13 cellular contexts compared by ENCODE assay signal in genomic region chr9:113456235-113456634, GRCh38. TPM values are rescaled to one million over a fixed set of nuclear protein-coding genes. Genes with fewer than 3 reads are reported as not detected.
DNase-seq lines count a peak whose midpoint lies in the region; ATAC-seq and TF ChIP-seq lines count a peak whose summit lies in the region.
"Had no signal": no experiment of that assay in that cellular context is flagged by ENCODE, and none has a peak within 500 bp of the region (broad histone marks: within the 10 kb centered on the region; RNA-seq: fewer than 3 reads in every experiment).

No MANE protein-coding gene starts in this region.

- no peak for TF ChIP-seq POLR2A in stomach (IDR thresholded peaks at IDR 0.05)

- H3K27ac ChIP-seq in SK-N-MC: peak overlapping the region; percentile 85
- H3K27ac ChIP-seq in right cardiac atrium (ENCODE audit: low read length): peak overlapping the region; percentile 43
- peak overlapping the region in 4 of 5 donors; percentile 86 to 90 (median 88) for H3K27ac ChIP-seq in stomach
- H3K27ac ChIP-seq: WERI-Rb-1 had no signal

- H3K36me3 ChIP-seq in SK-N-MC (ENCODE audit: insufficient read depth, low read length) (no peaks in the 10 kb centered on the region), stomach (no peaks in the 10 kb centered on the region)
- H3K36me3 ChIP-seq: WERI-Rb-1 had no signal

- intact Hi-C loops in right cardiac atrium (cut with DNase I): loop anchor here in 3 of 4 donors (10.0 kb wide), 1 partner anchor 49 kb away; no protein-coding TSS in a partner anchor
- intact Hi-C loops in stomach (cut with DNase I; ENCODE audit: low total_unique reads): no loop called here

- WGBS in right cardiac atrium: 78% methylated on average over 2 of the region's 2 CpGs
- 93 to 98% (median 95%) methylated on average over 2 of the region's 2 CpGs for WGBS in stomach, 5 donors

- no peak for TF ChIP-seq EP300 in stomach (IDR thresholded peaks at IDR 0.05)

- no peak overlapping the region for H3K9ac ChIP-seq in SK-N-MC (ENCODE audit: insufficient read length)

- peak; percentile 58 for DNase-seq in GM03348 (ENCODE audit: low spot score)
- no peak for DNase-seq in SK-N-MC (ENCODE audit: low read depth, low spot score)
- DNase-seq in right cardiac atrium: no peak
- no peak for DNase-seq in stomach
- no peak for DNase-seq in NCI-H1105 treated with DMSO at 0.1 percent for 48 hours (lab: John Stamatoyannopoulos, UW)
- DNase-seq in SHP77 treated with DMSO at 0.1 percent for 48 hours (lab: John Stamatoyannopoulos, UW): no peak
- DNase-seq in GM19240 (ENCODE audit: insufficient read length, low spot score): no peak
- DNase-seq: activated T-cell treated with anti-CD3 and anti-CD28 coated beads, Interleukin-2, amount 50 U/mL, for 1 hour; cerebellar nuclear complex; NCI-H1930; stimulated activated CD4-positive, alpha-beta T cell treated with anti-CD3 and anti-CD28 coated beads, Interleukin-12 subunit alpha, Interleukin-12 subunit beta, amount 100 ng/mL, for 4 hours; WERI-Rb-1 had no signal

- H3K9me3 ChIP-seq in SK-N-MC (ENCODE audit: low read depth, low read length) (no peaks in the 10 kb centered on the region), right cardiac atrium (ENCODE audit: control insufficient read depth, low read length) (no peaks in the 10 kb centered on the region), stomach (no peaks in the 10 kb centered on the region)

- no peaks in the 10 kb centered on the region for H3K27me3 ChIP-seq in right cardiac atrium (ENCODE audit: control insufficient read depth, insufficient read depth)
- no peaks in the 10 kb centered on the region for H3K27me3 ChIP-seq in stomach

- peaks cover 8% of the 10 kb centered on the region for H3K4me1 ChIP-seq in right cardiac atrium (ENCODE audit: control insufficient read depth, insufficient read depth, low read length)
- H3K4me1 ChIP-seq in stomach: peaks cover 4 to 34% (median 27%) of the 10 kb centered on the region in 4 donors

- H3K4me3 ChIP-seq in SK-N-MC: no peak overlapping the region
- H3K4me3 ChIP-seq in right cardiac atrium (ENCODE audit: low read length): no peak overlapping the region
- H3K4me3 ChIP-seq in stomach: no peak overlapping the region

- no peak for TF ChIP-seq CTCF in stomach (IDR thresholded peaks at IDR 0.05)

- no peak for ATAC-seq in right cardiac atrium
- ATAC-seq in GM18867 (IDR thresholded peaks at IDR 0.05; ENCODE audit: unreplicated experiment): no peak

RNA-seq across cellular contexts. Expression of gene RGS3, which starts 7.3 kb away (rescaled TPM):
- 100 to 1,000 TPM; 139 to 184 (median 166) TPM for total RNA-seq in right cardiac atrium
- polyA plus RNA-seq in right cardiac atrium: 107 TPM
- total RNA-seq in stomach: 10 to 100 TPM; 27.0 to 71.4 (median 49.2) TPM
- 10 to 100 TPM; 26.6 to 41.0 (median 30.4) TPM for polyA plus RNA-seq in stomach

RNA-seq across cellular contexts. Expression of gene C9orf43, which starts 45.7 kb away (rescaled TPM):
- under 1 TPM; 0.20 to 0.47 (median 0.20) TPM for total RNA-seq in right cardiac atrium
- 0.23 TPM for polyA plus RNA-seq in right cardiac atrium
- under 1 TPM in 2 of 5 donors, not detected in 3; 0.55 to 0.58 TPM for total RNA-seq in stomach
- under 1 TPM; 0.19 to 0.61 (median 0.58) TPM for polyA plus RNA-seq in stomach

RNA-seq across cellular contexts. Expression of gene POLE3, which starts 45.8 kb away (rescaled TPM):
- total RNA-seq in right cardiac atrium: 10 to 100 TPM; 19.7 to 22.4 (median 20.5) TPM
- 18.0 TPM for polyA plus RNA-seq in right cardiac atrium
- total RNA-seq in stomach: 10 to 100 TPM in 3 of 5 donors, 1 to 10 TPM in 2; 4.1 to 47.4 (median 25.4) TPM
- 10 to 100 TPM; 31.0 to 39.1 (median 31.9) TPM for polyA plus RNA-seq in stomach

RNA-seq across cellular contexts. Expression of gene ALAD, which starts 55.2 kb away (rescaled TPM):
- total RNA-seq in right cardiac atrium: 10 to 100 TPM; 29.9 to 43.6 (median 42.1) TPM
- 39.5 TPM for polyA plus RNA-seq in right cardiac atrium
- 100 to 1,000 TPM in 1 of 5 donors, 10 to 100 TPM in 4; 30.8 to 102 (median 44.8) TPM for total RNA-seq in stomach
- 10 to 100 TPM; 33.9 to 69.2 (median 64.8) TPM for polyA plus RNA-seq in stomach
